ENCODE assay signal across 1 cellular context in genomic region chr11:130407978-130408377, GRCh38.
TF ChIP-seq lines count a peak whose summit lies in the region.

No MANE protein-coding gene starts in this region.

TF ChIP-seq in HCT116, 20 proteins besides CTCF, POLR2A, EP300 and RAD21 (continued from another document):
- TF ChIP-seq REST (IDR thresholded peaks at IDR 0.05; ENCODE audit: low read depth) (no peak), TCF7L2 (IDR thresholded peaks at IDR 0.05; ENCODE audit: borderline replicate concordance, extremely low read depth, insufficient read depth, insufficient read length) (no peak)
